13 cellular contexts compared by ENCODE assay signal in the genomic region with DNA sequence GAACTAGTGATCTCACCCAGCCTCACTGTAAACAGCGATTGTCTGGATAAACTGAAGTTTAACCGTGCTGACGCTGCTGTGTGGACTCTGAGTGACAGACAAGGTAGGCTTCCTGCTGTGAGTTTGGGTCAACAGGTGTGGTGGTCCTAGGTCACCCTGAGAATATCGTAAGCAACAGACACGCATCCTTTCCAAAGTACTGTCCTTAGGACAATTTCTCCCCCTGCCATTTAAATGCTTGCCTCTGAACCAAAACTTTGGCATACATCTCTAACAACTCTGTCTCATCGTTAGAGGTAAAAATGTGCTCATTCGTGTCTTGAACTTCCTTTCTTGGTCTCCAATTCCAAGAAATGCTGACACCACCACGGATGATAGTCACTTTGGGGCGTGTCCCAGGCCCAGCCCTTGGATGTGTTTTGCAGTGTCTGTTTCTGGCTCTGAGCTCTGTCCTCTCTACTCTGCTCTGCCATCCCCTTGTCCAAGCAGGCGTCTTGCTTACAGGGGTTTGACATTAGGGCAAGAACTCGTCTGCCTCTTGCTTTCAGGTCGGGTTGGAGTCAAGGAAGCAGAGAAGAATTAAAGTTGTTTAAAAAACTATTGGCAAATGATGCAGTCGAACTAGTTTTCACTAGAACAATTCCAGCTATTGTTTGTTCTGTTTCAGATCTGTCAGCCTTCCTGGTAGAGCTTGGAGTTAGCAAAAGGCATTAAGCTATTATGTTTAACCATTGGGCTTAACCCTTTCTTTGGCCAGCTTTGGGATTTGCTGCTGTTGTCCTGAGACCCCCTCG.
DNase-seq lines count a peak whose midpoint lies in the region; ATAC-seq lines count a peak whose summit lies in the region.
"Had no signal": no experiment of that assay in that cellular context is flagged by ENCODE, and none has a peak within 500 bp of the region (broad histone marks: within the 10 kb centered on the region; RNA-seq: fewer than 3 reads in every experiment).

No MANE protein-coding gene starts in this region.

- DNase-seq in KBM-7 = peak; percentile 7
- DNase-seq in T-helper 17 cell = no peak
- DNase-seq in stimulated activated CD8-positive, alpha-beta memory T cell treated with anti-CD3 and anti-CD28 coated beads, Interleukin-12 subunit alpha, Interleukin-12 subunit beta, amount 100 ng/mL, for 24 hours (ENCODE audit: extremely low read depth) = peak; percentile 2
- DNase-seq in NOMO-1 treated with dmso at 0.1 percent for 144 hours (lab: John Stamatoyannopoulos, UW; ENCODE audit: unreplicated experiment) = no peak
- no peak for DNase-seq in ureter (ENCODE audit: low spot score)
- no peak for DNase-seq in ecto neural progenitor cell (ENCODE audit: low spot score)
- no peak for DNase-seq in effector CD4-positive, alpha-beta T cell
- DNase-seq: DMS153, GOT3, mesendoderm, NCI-H2029 treated with DMSO at 0.1 percent for 48 hours had no signal

- no peaks in the 10 kb centered on the region for H3K36me3 Mint-ChIP-seq in T-helper 17 cell (ENCODE audit: low read depth)

- H3K36me3 ChIP-seq in esophagus (ENCODE audit: control insufficient read depth in 2 of 2, insufficient read depth in 2 of 2, low read length in 1 of 2) = no peaks in the 10 kb centered on the region

- peaks cover 0 to 4% of the 10 kb centered on the region in 2 donors for H3K4me1 ChIP-seq in esophagus (ENCODE audit: control insufficient read depth in 2 of 2, insufficient read depth in 2 of 2, low read length in 1 of 2)

- WGBS in esophagus, 2 donors = 21 to 23% methylated on average over 14 of the region's 14 CpGs

- in situ Hi-C loops in KBM-7 (cut with MboI; ENCODE audit: low pct_unique_long_range_greater_than_20kb, low sequenced_read_pairs) = no loop called here

- H3K4me3 Mint-ChIP-seq in T-helper 17 cell = peak overlapping the region; percentile 59

- H3K27me3 Mint-ChIP-seq in T-helper 17 cell = peaks cover 7% of the 10 kb centered on the region

- ATAC-seq in T-helper 17 cell = no peak

- peak overlapping the region in 1 of 2 donors; percentile 6 for H3K4me3 ChIP-seq in esophagus (ENCODE audit: low read depth in 1 of 2, low read length in 2 of 2)

- H3K27me3 ChIP-seq in esophagus (ENCODE audit: control insufficient read depth in 1 of 2, insufficient read depth in 2 of 2, low read length in 2 of 2) = no peaks in the 10 kb centered on the region

- peak overlapping the region; percentile 69 for H3K27ac Mint-ChIP-seq in T-helper 17 cell

- H3K9me3 ChIP-seq in T-helper 17 cell (ENCODE audit: control insufficient read depth, low read length, poor library complexity, severe bottlenecking) (no peaks in the 10 kb centered on the region), esophagus (ENCODE audit: control insufficient read depth in 2 of 2, insufficient read depth in 1 of 2, low read depth in 1 of 2, low read length in 1 of 2) (no peaks in the 10 kb centered on the region)

- H3K4me1 Mint-ChIP-seq in T-helper 17 cell = peaks cover 20% of the 10 kb centered on the region

- peak overlapping the region; percentile 91 to 98 for H3K27ac ChIP-seq in esophagus (ENCODE audit: low read depth in 2 of 2, low read length in 1 of 2)
- H3K27ac ChIP-seq: HL-60 had no signal

Comparison
In these comparisons a context has a peak if more than half of its experiments do, and no peak if none do; other contexts are left out.
1. DNase-seq: peak in KBM-7 (single experiment) and stimulated activated CD8-positive, alpha-beta memory T cell treated with anti-CD3 and anti-CD28 coated beads, Interleukin-12 subunit alpha, Interleukin-12 subunit beta, amount 100 ng/mL, for 24 hours (single experiment); none in T-helper 17 cell (0 of 3), NOMO-1 treated with dmso at 0.1 percent for 144 hours (single experiment), ureter (single experiment), ecto neural progenitor cell (single experiment) and effector CD4-positive, alpha-beta T cell (single experiment).